In the genomic region with DNA sequence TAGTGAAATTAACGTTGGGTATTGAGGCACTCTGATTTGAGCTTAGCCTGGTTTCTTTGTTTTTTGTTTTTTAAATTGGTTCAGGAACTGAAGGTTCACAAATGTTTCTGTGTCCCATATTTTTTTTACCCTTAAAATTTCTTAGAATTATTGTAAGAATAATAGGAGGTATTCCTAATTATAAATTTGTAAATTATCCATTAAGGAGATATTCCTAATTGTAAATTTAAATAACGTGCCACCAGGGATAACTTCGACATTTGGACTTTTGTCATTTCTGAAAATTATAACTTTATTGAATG, we compare ENCODE assay signal across 8 cellular contexts. TPM values are rescaled to one million over a fixed set of nuclear protein-coding genes. Genes with fewer than 3 reads are reported as not detected.
DNase-seq lines count a peak whose midpoint lies in the region; ATAC-seq, FAIRE-seq and TF ChIP-seq lines count a peak whose summit lies in the region.

No MANE protein-coding gene starts in this region.

- no peak for TF ChIP-seq CTCF in CD4-positive, alpha-beta T cell (IDR thresholded peaks at IDR 0.05)
- TF ChIP-seq CTCF in fibroblast of pulmonary artery (IDR thresholded peaks at IDR 0.05; ENCODE audit: low read length, missing control alignments) (no peak), pancreas (IDR thresholded peaks at IDR 0.05) (no peak), GM13976 (IDR thresholded peaks at IDR 0.05; ENCODE audit: borderline replicate concordance, control extremely low read depth, extremely low read depth, insufficient read depth, missing control alignments) (no peak)

- WGBS in pancreas, 2 donors, result 7 to 10% methylated on average over 3 of the region's 3 CpGs

- peak overlapping the region; percentile 88 for H3K9ac ChIP-seq in SK-N-MC (ENCODE audit: insufficient read length)

- H3K27me3 ChIP-seq in CD4-positive, alpha-beta T cell (ENCODE audit: control insufficient read depth, insufficient read depth, low read length), result peaks cover 31% of the 10 kb centered on the region
- no peaks in the 10 kb centered on the region for H3K27me3 ChIP-seq in pancreas

- CTCF ChIA-PET in CD4-positive, alpha-beta T cell (lab: Charles Lee), result no interaction called here

- peak overlapping the region; percentile 97 for H3K4me3 ChIP-seq in SK-N-MC
- peak overlapping the region; percentile 78 for H3K4me3 ChIP-seq in fibroblast of pulmonary artery (replicated peaks; ENCODE audit: low read depth, low read length)
- peak overlapping the region; percentile 73 to 89 (median 80) for H3K4me3 ChIP-seq in pancreas

- in situ Hi-C loops in GM13976 (cut with MboI; ENCODE audit: low sequenced_read_pairs, unreplicated experiment), result no loop called here

- H3K27ac Mint-ChIP-seq in CD4-positive, alpha-beta T cell, result no peak overlapping the region

- H3K4me3 Mint-ChIP-seq in CD4-positive, alpha-beta T cell, result peak overlapping the region; percentile 87

- POLR2A ChIA-PET in CD4-positive, alpha-beta T cell (lab: Charles Lee), result no interaction called here

- intact Hi-C loops in CD4-positive, alpha-beta T cell (cut with DNase I, micrococcal nuclease), result no loop called here
- intact Hi-C loops in pancreas (cut with DNase I), result no loop called here

- no peak overlapping the region for H3K27ac ChIP-seq in CD4-positive, alpha-beta T cell (ENCODE audit: low read depth, low read length)
- peak overlapping the region; percentile 42; the same call in 1 of the 2 replicates for H3K27ac ChIP-seq in SK-N-MC
- H3K27ac ChIP-seq in pancreas, result peak overlapping the region in 2 of 4 donors; percentile 88 to 96

- no peak for DNase-seq in CD4-positive, alpha-beta T cell
- DNase-seq in SK-N-MC (ENCODE audit: low read depth, low spot score), result no peak
- DNase-seq in fibroblast of pulmonary artery (ENCODE audit: low read depth), result no peak
- no peak for DNase-seq in pancreas
- DNase-seq in NCI-H2107 (lab: John Stamatoyannopoulos, UW), result no peak
- no peak for DNase-seq in activated CD4-positive, CD25-positive, alpha-beta regulatory T cell treated with anti-CD3 and anti-CD28 coated beads, Interleukin-2, amount 50 U/mL, for 72 hours
- DNase-seq in GM13976 (ENCODE audit: low spot score), result no peak

- no peaks in the 10 kb centered on the region for H3K36me3 Mint-ChIP-seq in CD4-positive, alpha-beta T cell (ENCODE audit: low read depth)

- no peak for ATAC-seq in CD4-positive, alpha-beta T cell (ENCODE audit: poor library complexity)
- ATAC-seq in pancreas, result no peak
- no peak for ATAC-seq in GM21447 (IDR thresholded peaks at IDR 0.05; ENCODE audit: unreplicated experiment)

- peaks cover 15 to 19% (median 15%) of the 10 kb centered on the region in 3 donors for H3K4me1 ChIP-seq in pancreas

- H3K36me3 ChIP-seq in SK-N-MC (ENCODE audit: insufficient read depth, low read length) (no peaks in the 10 kb centered on the region), pancreas (no peaks in the 10 kb centered on the region)

- H3K9me3 ChIP-seq in CD4-positive, alpha-beta T cell (ENCODE audit: control insufficient read depth, low read length), result no peaks in the 10 kb centered on the region
- H3K9me3 ChIP-seq in SK-N-MC (ENCODE audit: low read depth, low read length) (no peaks in the 10 kb centered on the region), pancreas (no peaks in the 10 kb centered on the region)

- peaks cover 28% of the 10 kb centered on the region for H3K4me1 Mint-ChIP-seq in CD4-positive, alpha-beta T cell (ENCODE audit: low read depth)

- no peak for FAIRE-seq in pancreas (lab: Jason Lieb, UNC)

- no peaks in the 10 kb centered on the region for H3K9me3 Mint-ChIP-seq in CD4-positive, alpha-beta T cell

- peaks cover 29% of the 10 kb centered on the region for H3K27me3 Mint-ChIP-seq in CD4-positive, alpha-beta T cell

RNA-seq across cellular contexts. Expression of a gene that starts 1.2 kb away (rescaled TPM):
- total RNA-seq in CD4-positive, alpha-beta T cell, result 1 to 10 TPM; 4.1 to 4.9 TPM
- 10 to 100 TPM; 13.9 to 27.5 (median 18.3) TPM for total RNA-seq in pancreas
- 1 to 10 TPM; 4.4 to 6.6 TPM for polyA plus RNA-seq in pancreas
